ENCODE assay signal across 8 cellular contexts in the genomic region with DNA sequence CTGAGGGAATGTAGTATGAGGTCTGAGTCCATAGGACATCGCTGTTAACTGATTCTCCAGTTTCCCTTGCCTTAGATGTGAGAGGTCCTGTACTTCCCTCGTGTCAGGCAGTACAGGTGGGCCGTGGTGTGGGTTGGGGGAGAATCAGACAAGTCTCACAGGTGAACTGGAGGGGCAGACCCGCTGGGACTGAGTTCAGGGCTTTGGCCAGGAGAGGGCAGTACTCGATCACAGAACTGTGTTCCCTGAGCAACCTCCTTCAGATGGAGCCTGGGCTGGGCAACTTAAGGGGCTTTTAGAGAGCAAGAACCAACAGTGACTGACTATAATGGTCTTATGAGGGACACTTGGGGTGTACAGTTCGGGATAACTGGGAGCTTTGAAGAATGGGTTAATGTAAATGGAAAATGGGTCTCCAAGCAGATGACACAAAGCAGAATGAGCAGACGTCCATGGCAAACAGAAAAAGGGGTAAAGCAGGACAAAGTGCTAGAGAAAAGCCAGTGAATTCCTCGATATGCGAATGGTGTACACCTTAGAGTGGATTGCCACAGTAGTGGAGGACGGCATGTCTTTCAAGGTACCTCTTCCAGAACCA.
DNase-seq lines count a peak whose midpoint lies in the region; TF ChIP-seq lines count a peak whose summit lies in the region.

No MANE protein-coding gene starts in this region.

- no peak overlapping the region for H3K27ac Mint-ChIP-seq in activated T-cell treated with anti-CD3 and anti-CD28 coated beads, Interleukin-2, amount 50 U/mL, for 24 hours

- intact Hi-C loops in tibial artery (cut with DNase I; ENCODE audit: low total_unique reads) = loop anchor here (5.0 to 10.0 kb wide), 2 partner anchors 114 to 913 kb away; no protein-coding TSS in a partner anchor

- H3K79me2 ChIP-seq in OCI-LY3 (ENCODE audit: low read length) = no peaks in the 10 kb centered on the region

- peak; percentile 91 for TF ChIP-seq CTCF in OCI-LY3 (IDR thresholded peaks at IDR 0.05; ENCODE audit: low read depth, low read length)
- TF ChIP-seq CTCF in fibroblast of pulmonary artery (IDR thresholded peaks at IDR 0.05; ENCODE audit: low read length, missing control alignments) = peak; percentile 80
- TF ChIP-seq CTCF in tibial artery (IDR thresholded peaks at IDR 0.05) = peak; percentile 54 to 58

- peaks cover 17% of the 10 kb centered on the region for H3K4me1 ChIP-seq in OCI-LY3 (ENCODE audit: low read length)
- no peaks in the 10 kb centered on the region for H3K4me1 ChIP-seq in tibial artery

- H4K20me1 ChIP-seq in OCI-LY3 (ENCODE audit: insufficient read depth, low read length) = no peaks in the 10 kb centered on the region

- no peak overlapping the region for H3K9ac ChIP-seq in OCI-LY3 (ENCODE audit: low read length)

- H2AFZ ChIP-seq in OCI-LY3 (ENCODE audit: low read depth, low read length) = no peak overlapping the region

- H3K27me3 Mint-ChIP-seq in activated T-cell treated with anti-CD3 and anti-CD28 coated beads, Interleukin-2, amount 50 U/mL, for 24 hours = peaks cover 23% of the 10 kb centered on the region

- no peaks in the 10 kb centered on the region for H3K4me1 Mint-ChIP-seq in activated T-cell treated with anti-CD3 and anti-CD28 coated beads, Interleukin-2, amount 50 U/mL, for 24 hours (ENCODE audit: low read depth)

- no peaks in the 10 kb centered on the region for H3K9me3 ChIP-seq in OCI-LY3 (ENCODE audit: insufficient read depth, low read length)
- H3K9me3 ChIP-seq in tibial artery = no peaks in the 10 kb centered on the region

- H3K27me3 ChIP-seq in OCI-LY3 (ENCODE audit: low read depth, low read length) = peaks cover 46% of the 10 kb centered on the region
- peaks cover 0 to 2% of the 10 kb centered on the region in 2 donors for H3K27me3 ChIP-seq in tibial artery

- no peaks in the 10 kb centered on the region for H3K9me3 Mint-ChIP-seq in activated T-cell treated with anti-CD3 and anti-CD28 coated beads, Interleukin-2, amount 50 U/mL, for 24 hours

- H3K36me3 Mint-ChIP-seq in activated T-cell treated with anti-CD3 and anti-CD28 coated beads, Interleukin-2, amount 50 U/mL, for 24 hours (ENCODE audit: low read depth) = no peaks in the 10 kb centered on the region

- no peak overlapping the region for H3K4me3 Mint-ChIP-seq in activated T-cell treated with anti-CD3 and anti-CD28 coated beads, Interleukin-2, amount 50 U/mL, for 24 hours

- H3K4me3 ChIP-seq in OCI-LY3 (ENCODE audit: low read length) (no peak overlapping the region), fibroblast of pulmonary artery (replicated peaks; ENCODE audit: low read depth, low read length) (no peak overlapping the region), tibial artery (no peak overlapping the region)

- H3K36me3 ChIP-seq in OCI-LY3 (replicated peaks; ENCODE audit: low read depth, low read length) (no peaks in the 10 kb centered on the region), tibial artery (no peaks in the 10 kb centered on the region)

- DNase-seq in C1 segment of cervical spinal cord (lab: John Stamatoyannopoulos, UW) (peak in 9 of 14 donors; percentile 1 to 31 (median 2)), GM19240 (ENCODE audit: insufficient read length, low spot score) (peak; percentile 76), HK-2 (ENCODE audit: unreplicated experiment) (peak; percentile 60), fibroblast of pulmonary artery (ENCODE audit: low read depth) (peak; percentile 60), nucleus accumbens (lab: John Stamatoyannopoulos, UW) (peak in 42 of 56 donors; percentile 1 to 51 (median 9)), tibial artery (peak in 1 of 2 donors; percentile 23)
- DNase-seq in activated T-cell treated with anti-CD3 and anti-CD28 coated beads, Interleukin-2, amount 50 U/mL, for 24 hours = peak; percentile 72

- H3K4me2 ChIP-seq in OCI-LY3 (ENCODE audit: low read length) = no peak overlapping the region

- H3K27ac ChIP-seq in OCI-LY3 (ENCODE audit: low read length) (no peak overlapping the region), tibial artery (no peak overlapping the region)
